ENCODE assay signal across 31 cellular contexts in the genomic region with DNA sequence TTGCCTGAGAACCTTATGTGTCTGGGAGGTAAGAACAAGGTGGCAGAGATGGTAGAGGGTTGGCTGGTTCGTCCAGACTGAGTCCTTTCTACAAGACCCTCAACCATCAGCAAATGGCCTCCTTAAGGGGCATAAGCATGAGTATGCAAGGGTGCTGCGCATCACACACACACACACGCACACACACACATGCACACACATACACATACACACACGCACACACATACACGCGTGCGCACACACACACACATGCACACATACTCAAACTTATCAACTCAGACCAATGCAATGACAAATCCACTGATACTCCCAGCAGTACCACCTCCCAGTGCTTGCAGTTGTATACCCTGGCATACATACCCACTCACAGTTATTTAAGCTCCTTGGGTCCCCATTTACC. TPM values are rescaled to one million over a fixed set of nuclear protein-coding genes. Genes with fewer than 3 reads are reported as not detected.
"Had no signal": no experiment of that assay in that cellular context is flagged by ENCODE, and none has a peak within 500 bp of the region (broad histone marks: within the 10 kb centered on the region; RNA-seq: fewer than 3 reads in every experiment).

No MANE protein-coding gene starts in this region.

- H3K9me3 Mint-ChIP-seq: central memory CD8-positive, alpha-beta T cell; memory B cell; nephron; stimulated activated effector memory CD8-positive, alpha-beta T cell treated with anti-CD3 and anti-CD28 coated beads, Interleukin-12 subunit alpha, Interleukin-12 subunit beta, amount 100 ng/mL, for 72 hours had no signal

- H3K4me3 Mint-ChIP-seq: central memory CD8-positive, alpha-beta T cell; memory B cell; naive thymus-derived CD4-positive, alpha-beta T cell; nephron; neural progenitor cell; stimulated activated effector memory CD8-positive, alpha-beta T cell treated with anti-CD3 and anti-CD28 coated beads, Interleukin-12 subunit alpha, Interleukin-12 subunit beta, amount 100 ng/mL, for 72 hours had no signal

- H3K36me3 ChIP-seq: gastroesophageal sphincter, heart left ventricle, neural progenitor cell, prostate gland, sigmoid colon, thoracic aorta, transverse colon had no signal

- H3K79me2 ChIP-seq: hepatocyte had no signal

- H3K9me3 ChIP-seq: gastroesophageal sphincter, heart left ventricle, prostate gland, sigmoid colon, thoracic aorta, transverse colon had no signal

- H3K4me1 ChIP-seq: foreskin keratinocyte had no signal

- H3K27ac Mint-ChIP-seq: memory B cell; naive thymus-derived CD4-positive, alpha-beta T cell; nephron; neural progenitor cell; stimulated activated effector memory CD8-positive, alpha-beta T cell treated with anti-CD3 and anti-CD28 coated beads, Interleukin-12 subunit alpha, Interleukin-12 subunit beta, amount 100 ng/mL, for 72 hours had no signal

- DNase-seq: cortex of kidney; effector CD4-positive, alpha-beta T cell; foreskin keratinocyte; heart left ventricle; kidney; midbrain; naive thymus-derived CD4-positive, alpha-beta T cell; nucleus accumbens; right cardiac atrium; sigmoid colon; stimulated activated CD4-positive, alpha-beta T cell treated with anti-CD3 and anti-CD28 coated beads, Interleukin-2, amount 100 ng/mL, for 24 hours; stimulated activated CD4-positive, alpha-beta T cell treated with anti-CD3 and anti-CD28 coated beads, Interleukin-4, amount 100 ng/mL, for 24 hours; stimulated activated naive CD8-positive, alpha-beta T cell treated with anti-CD3 and anti-CD28 coated beads, Interleukin-15, Interleukin-2, amounts not matched to agents 100 U/mL and 50 U/mL, for 24 hours; substantia nigra; transverse colon had no signal

- H3K4me2 ChIP-seq: hepatocyte, neural progenitor cell had no signal

- H3K9ac ChIP-seq: neural progenitor cell had no signal

- H3K27ac ChIP-seq: foreskin keratinocyte, gastroesophageal sphincter, heart left ventricle, hepatocyte, neural progenitor cell, prostate gland, sigmoid colon, thoracic aorta, transverse colon had no signal

- H3K36me3 Mint-ChIP-seq: memory B cell; naive thymus-derived CD4-positive, alpha-beta T cell; neural progenitor cell; stimulated activated effector memory CD8-positive, alpha-beta T cell treated with anti-CD3 and anti-CD28 coated beads, Interleukin-12 subunit alpha, Interleukin-12 subunit beta, amount 100 ng/mL, for 72 hours had no signal

- H3K4me3 ChIP-seq: gastroesophageal sphincter, heart left ventricle, hepatocyte, lung, neural progenitor cell, prostate gland, sigmoid colon, thoracic aorta, transverse colon had no signal

RNA-seq across cellular contexts. Expression of a gene that starts 57.0 kb away (rescaled TPM):
- total RNA-seq: chondrocyte; dermis microvascular lymphatic vessel endothelial cell; fibroblast of lung; gastroesophageal sphincter; naive thymus-derived CD4-positive, alpha-beta T cell; osteocyte; right cardiac atrium; sigmoid colon; skeletal muscle tissue; thoracic aorta; transverse colon; urinary bladder had no signal
- polyA plus RNA-seq: fibroblast of lung; foreskin keratinocyte; heart left ventricle; lung; naive thymus-derived CD4-positive, alpha-beta T cell; sigmoid colon had no signal
